8 cellular contexts compared by ENCODE assay signal in the genomic region with DNA sequence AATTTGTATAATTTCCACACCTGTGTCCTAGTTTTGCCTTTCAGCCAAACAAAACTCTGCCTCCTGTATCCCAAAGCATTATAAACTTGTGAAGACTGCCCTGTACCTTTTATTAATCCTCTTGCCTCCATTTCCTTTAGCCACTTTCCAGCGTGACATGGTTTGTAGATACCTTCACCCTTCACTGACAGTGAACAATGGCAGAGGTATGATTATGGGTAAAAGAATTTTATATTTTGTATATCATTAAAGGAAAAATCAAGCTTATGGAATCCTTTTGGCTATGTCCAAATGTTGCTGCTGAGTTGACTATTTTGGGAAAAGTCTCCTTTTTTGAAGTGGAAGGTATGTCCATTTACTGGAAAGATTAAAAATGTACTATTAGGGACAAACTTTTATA.
"Had no signal": no experiment of that assay in that cellular context is flagged by ENCODE, and none has a peak within 500 bp of the region (broad histone marks: within the 10 kb centered on the region; RNA-seq: fewer than 3 reads in every experiment).

No MANE protein-coding gene starts in this region.

- H3K9me3 ChIP-seq: HAP-1 had no signal

- H3K4me3 ChIP-seq: HAP-1, K562 had no signal

- FAIRE-seq: HTR-8/SVneo, K562 had no signal

- DNase-seq: GOT3, H7, HFFc6, KG1 had no signal

- H3K4me1 ChIP-seq: HAP-1 had no signal

- ATAC-seq: HCT116, K562 had no signal

- H3K36me3 ChIP-seq: HAP-1 had no signal
